14 cellular contexts compared by ENCODE assay signal in genomic region chr5:21680196-21680595, GRCh38.
DNase-seq lines count a peak whose midpoint lies in the region; ATAC-seq and TF ChIP-seq lines count a peak whose summit lies in the region.
"Had no signal": no experiment of that assay in that cellular context is flagged by ENCODE, and none has a peak within 500 bp of the region (broad histone marks: within the 10 kb centered on the region; RNA-seq: fewer than 3 reads in every experiment).

No MANE protein-coding gene starts in this region.

- peaks cover 31% of the 10 kb centered on the region for H3K4me1 ChIP-seq in PC-3 (ENCODE audit: insufficient read depth, low read length)
- H3K4me1 ChIP-seq in osteoblast (ENCODE audit: insufficient read depth, low read length): no peaks in the 10 kb centered on the region
- H3K4me1 ChIP-seq: esophagus muscularis mucosa had no signal

- CTCF ChIA-PET in PC-3 (lab: Charles Lee): no interaction called here

- H3K9me2 ChIP-seq in PC-3 (replicated peaks; ENCODE audit: low read length): no peaks in the 10 kb centered on the region

- POLR2A ChIA-PET in PC-3 (lab: Charles Lee; ENCODE audit: unreplicated experiment): no interaction called here

- BruUV-seq in PC-3 (replicated peaks; lab: Mats Ljungman, UMichigan): no TSS peak

- no peaks in the 10 kb centered on the region for H4K20me1 ChIP-seq in PC-3 (ENCODE audit: low read length)
- no peaks in the 10 kb centered on the region for H4K20me1 ChIP-seq in osteoblast (ENCODE audit: insufficient read depth, low read length)

- peak overlapping the region; percentile 36; the same call in 1 of the 2 replicates for H3K9ac ChIP-seq in PC-3 (ENCODE audit: low read length)

- H3K4me2 ChIP-seq in PC-3 (ENCODE audit: low read length): peak overlapping the region; percentile 69
- H3K4me2 ChIP-seq in osteoblast (ENCODE audit: insufficient read depth, low read length): no peak overlapping the region

- H3F3A ChIP-seq in PC-3 (ENCODE audit: low read length, unreplicated experiment): peaks cover 6% of the 10 kb centered on the region

- no peaks in the 10 kb centered on the region for H3K27me3 ChIP-seq in PC-3 (ENCODE audit: low read length)
- no peaks in the 10 kb centered on the region for H3K27me3 ChIP-seq in osteoblast (ENCODE audit: insufficient read depth, low read length)
- H3K27me3 ChIP-seq: esophagus muscularis mucosa had no signal

- H3K79me2 ChIP-seq in PC-3 (ENCODE audit: low read length): no peaks in the 10 kb centered on the region
- no peaks in the 10 kb centered on the region for H3K79me2 ChIP-seq in osteoblast (ENCODE audit: insufficient read depth, low read length)

- peak overlapping the region; percentile 87 for H3K27ac ChIP-seq in PC-3 (ENCODE audit: low read length)
- H3K27ac ChIP-seq in osteoblast (ENCODE audit: low read depth, low read length): no peak overlapping the region
- H3K27ac ChIP-seq: esophagus muscularis mucosa had no signal

- no peak overlapping the region; the same call in 1 of the 2 replicates for H3K4me3 ChIP-seq in PC-3 (ENCODE audit: low read length)
- H3K4me3 ChIP-seq in epithelial cell of esophagus (ENCODE audit: low read length): no peak overlapping the region
- no peak overlapping the region for H3K4me3 ChIP-seq in osteoblast (ENCODE audit: insufficient read depth, low read length)
- H3K4me3 ChIP-seq: esophagus muscularis mucosa, GM12878 had no signal

- intact Hi-C loops in PC-3 (cut with micrococcal nuclease): loop anchor here (1.0 to 10.0 kb wide), 3 partner anchors 8 to 405 kb away; no protein-coding TSS in a partner anchor

- no peak overlapping the region for H2AFZ ChIP-seq in PC-3 (ENCODE audit: low read length)
- H2AFZ ChIP-seq in osteoblast (ENCODE audit: low read length): no peak overlapping the region

- H3K9me3 ChIP-seq in PC-3 (ENCODE audit: low read length) (no peaks in the 10 kb centered on the region), osteoblast (ENCODE audit: low read depth, low read length) (no peaks in the 10 kb centered on the region)
- H3K9me3 ChIP-seq: esophagus muscularis mucosa had no signal

- peak; percentile 97 for ATAC-seq in PC-3
- ATAC-seq: activated naive CD8-positive, alpha-beta T cell treated with anti-CD3 and anti-CD28 coated beads, Interleukin-2, amount 50 U/mL, for 24 hours; GM12878; stimulated activated memory B cell treated with anti-CD40 and anti-IgM and Interleukin-4, amounts not matched to agents 10 μg/mL and 1 μg/mL and 100 μg/mL, for 72 hours had no signal

- H3K36me3 ChIP-seq in PC-3 (ENCODE audit: low read depth, low read length): no peaks in the 10 kb centered on the region
- no peaks in the 10 kb centered on the region for H3K36me3 ChIP-seq in osteoblast (ENCODE audit: insufficient read depth, low read length)
- H3K36me3 ChIP-seq: esophagus muscularis mucosa had no signal

- DNase-seq in EL (peak; percentile 13), PC-3 (peak; percentile 96), epithelial cell of esophagus (ENCODE audit: low read depth) (peak; percentile 90), osteoblast (ENCODE audit: insufficient read length, low spot score, missing footprints) (peak; percentile 1), epidermal melanocyte (ENCODE audit: insufficient read length, low spot score) (no peak), OCI-M1 (lab: John Stamatoyannopoulos, UW) (no peak), occipital lobe (lab: John Stamatoyannopoulos, UW) (no peak)
- no peak for DNase-seq in NK-92 treated with Interleukin-12 subunit alpha and Interleukin-12 subunit beta, amount 100 ng/mL, for 24 hours (lab: John Stamatoyannopoulos, UW)
- DNase-seq: activated CD8-positive, alpha-beta memory T cell treated with anti-CD3 and anti-CD28 coated beads, Interleukin-2, amount 50 U/mL, for 48 hours; activated naive CD8-positive, alpha-beta T cell treated with anti-CD3 and anti-CD28 coated beads, Interleukin-2, amount 50 U/mL, for 24 hours; SIG-M5 had no signal

- TF ChIP-seq CTCF in PC-3 (conservative IDR thresholded peaks at IDR 0.05; ENCODE audit: low read depth, low read length): no peak
- TF ChIP-seq CTCF in epithelial cell of esophagus (IDR thresholded peaks at IDR 0.05; ENCODE audit: insufficient read depth, low read depth, low read length, missing control alignments): no peak
- no peak for TF ChIP-seq CTCF in osteoblast (IDR thresholded peaks at IDR 0.05; ENCODE audit: extremely low read depth, low read depth, low read length)

Comparison
In these comparisons a context has a peak if more than half of its experiments do, and no peak if none do; other contexts are left out.
1. DNase-seq: peak in EL (single experiment), PC-3 (single experiment), epithelial cell of esophagus (single experiment) and osteoblast (single experiment); none in epidermal melanocyte (single experiment), OCI-M1 (single experiment), NK-92 treated with Interleukin-12 subunit alpha and Interleukin-12 subunit beta, amount 100 ng/mL, for 24 hours (single experiment) and occipital lobe (single experiment).